18 cellular contexts compared by ENCODE assay signal in the genomic region with DNA sequence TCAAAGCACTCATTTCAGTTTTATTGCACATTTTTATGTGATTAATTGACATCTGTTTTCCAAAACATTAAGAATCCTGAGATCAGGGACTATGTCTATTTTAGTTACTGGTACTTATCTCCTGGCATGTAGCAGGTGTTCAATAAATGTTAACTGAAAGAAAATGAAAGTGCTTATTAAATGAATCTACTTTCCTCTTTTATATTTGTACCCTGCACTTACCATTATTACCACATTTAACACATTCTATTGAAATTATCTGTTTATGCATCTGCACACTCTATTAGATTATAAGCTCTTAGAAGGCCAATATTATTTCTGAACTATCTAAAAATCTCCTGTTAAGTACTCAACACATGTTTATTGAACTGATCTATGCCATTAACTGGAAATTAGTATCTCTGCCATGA.
A peak's percentile ranks its signal among the peaks of the same experiment; 100 is the strongest.
DNase-seq lines count a peak whose midpoint lies in the region; ATAC-seq and TF ChIP-seq lines count a peak whose summit lies in the region.
"Had no signal": no experiment of that assay in that cellular context is flagged by ENCODE, and none has a peak within 500 bp of the region (broad histone marks: within the 10 kb centered on the region; RNA-seq: fewer than 3 reads in every experiment).

No MANE protein-coding gene starts in this region.

- no peak overlapping the region for H3K9ac ChIP-seq in SK-N-SH
- H3K9ac ChIP-seq: BLaER1 treated with 17β-estradiol and CSF1 and Interleukin-3, amounts not matched to agents 10 nM and 100 nM had no signal

- no peak for TF ChIP-seq CTCF in SK-N-SH (IDR thresholded peaks at IDR 0.05)

- CTCF ChIA-PET in SK-N-SH (lab: Yijun Ruan, JAX) = interaction anchor here (0.6 to 3.8 kb wide), 4 partner anchors 17 to 1019 kb away, joined by 3 to 14 read pairs (median 8); no protein-coding TSS in a partner anchor
- CTCF ChIA-PET in activated CD8-positive, alpha-beta T cell treated with anti-CD3 and anti-CD28 coated beads, Interleukin-2, amount 10 ng/mL, durations not matched to agents 7 days and 5 days (lab: Charles Lee) = no interaction called here

- no peaks in the 10 kb centered on the region for H3K36me3 Mint-ChIP-seq in activated CD8-positive, alpha-beta T cell treated with anti-CD3 and anti-CD28 coated beads, Interleukin-2, amount 10 ng/mL, durations not matched to agents 7 days and 5 days (ENCODE audit: low read depth)
- H3K36me3 Mint-ChIP-seq: CD8-positive, alpha-beta T cell had no signal

- no peaks in the 10 kb centered on the region for H3K36me3 ChIP-seq in SK-N-SH (replicated peaks in 1 of 2; ENCODE audit: control insufficient read depth in 1 of 2, insufficient read depth in 2 of 2, low read length in 1 of 2)
- H3K36me3 ChIP-seq: BLaER1 treated with 17β-estradiol and CSF1 and Interleukin-3, amounts not matched to agents 10 nM and 100 nM had no signal

- no peak overlapping the region for H3K27ac Mint-ChIP-seq in activated CD8-positive, alpha-beta T cell treated with anti-CD3 and anti-CD28 coated beads, Interleukin-2, amount 10 ng/mL, durations not matched to agents 7 days and 5 days
- H3K27ac Mint-ChIP-seq: B cell; CD4-positive, alpha-beta T cell; CD8-positive, alpha-beta T cell had no signal

- DNase-seq in NCI-H2227 (lab: John Stamatoyannopoulos, UW; ENCODE audit: unreplicated experiment) (peak; percentile 24), NCI-H2227 treated with DMSO at 0.1 percent for 48 hours (lab: John Stamatoyannopoulos, UW) (no peak), SK-N-SH (peak; percentile 33)
- DNase-seq in activated CD8-positive, alpha-beta T cell treated with anti-CD3 and anti-CD28 coated beads, Interleukin-2, amount 10 ng/mL, durations not matched to agents 7 days and 5 days = no peak
- DNase-seq: AML-193; Caco-2; Calu3; CD4-positive, alpha-beta T cell; CD8-positive, alpha-beta T cell; DMS79 treated with DMSO at 0.1 percent for 48 hours; GF-D8 had no signal

- TF ChIP-seq RAD21 in SK-N-SH (IDR thresholded peaks at IDR 0.05; ENCODE audit: low read length) = no peak; the same call in 1 of the 2 replicates

- no peaks in the 10 kb centered on the region for H4K20me1 ChIP-seq in SK-N-SH (ENCODE audit: insufficient read depth)
- H4K20me1 ChIP-seq: BLaER1 treated with 17β-estradiol and CSF1 and Interleukin-3, amounts not matched to agents 10 nM and 100 nM had no signal

- no peaks in the 10 kb centered on the region for H3K9me3 ChIP-seq in SK-N-SH
- H3K9me3 ChIP-seq: A549; BLaER1 treated with 17β-estradiol and CSF1 and Interleukin-3, amounts not matched to agents 10 nM and 100 nM; Caco-2 had no signal

- TF ChIP-seq EP300 in SK-N-SH (IDR thresholded peaks at IDR 0.05; ENCODE audit: borderline replicate concordance in 1 of 2, low read depth in 1 of 2, low read length in 1 of 2) = peak in 1 of 2 experiments; percentile 86; a peak in 2 of 4 replicates

- no peaks in the 10 kb centered on the region for H3K27me3 Mint-ChIP-seq in activated CD8-positive, alpha-beta T cell treated with anti-CD3 and anti-CD28 coated beads, Interleukin-2, amount 10 ng/mL, durations not matched to agents 7 days and 5 days (ENCODE audit: low read depth)
- H3K27me3 Mint-ChIP-seq: B cell had no signal

- no peaks in the 10 kb centered on the region for H3K9me3 Mint-ChIP-seq in activated CD8-positive, alpha-beta T cell treated with anti-CD3 and anti-CD28 coated beads, Interleukin-2, amount 10 ng/mL, durations not matched to agents 7 days and 5 days (ENCODE audit: insufficient read depth)
- H3K9me3 Mint-ChIP-seq: CD8-positive, alpha-beta T cell had no signal

- no peaks in the 10 kb centered on the region for H3K9me2 ChIP-seq in SK-N-SH

- H3K79me2 ChIP-seq in SK-N-SH (ENCODE audit: insufficient read depth) = no peaks in the 10 kb centered on the region

- no peak overlapping the region for H3K4me3 ChIP-seq in SK-N-SH (ENCODE audit: low read depth in 2 of 2, low read length in 1 of 2)
- H3K4me3 ChIP-seq: A549; BLaER1 treated with 17β-estradiol and CSF1 and Interleukin-3, amounts not matched to agents 10 nM and 100 nM; GM12878 had no signal

- no peak overlapping the region for H2AFZ ChIP-seq in SK-N-SH (ENCODE audit: low read depth)

- H3F3A ChIP-seq in SK-N-SH (replicated peaks; ENCODE audit: insufficient read depth) = no peaks in the 10 kb centered on the region

- H3K27me3 ChIP-seq in SK-N-SH (ENCODE audit: insufficient read depth) = no peaks in the 10 kb centered on the region
- H3K27me3 ChIP-seq: BLaER1 treated with 17β-estradiol and CSF1 and Interleukin-3, amounts not matched to agents 10 nM and 100 nM had no signal

- H3K4me2 ChIP-seq in SK-N-SH = no peak overlapping the region
- H3K4me2 ChIP-seq: A549; BLaER1 treated with 17β-estradiol and CSF1 and Interleukin-3, amounts not matched to agents 10 nM and 100 nM had no signal

- H3K27ac ChIP-seq in SK-N-SH (ENCODE audit: low read depth in 2 of 2, low read length in 1 of 2) = peak overlapping the region in 1 of 2 experiments; percentile 91; a peak in 1 of 4 replicates
- H3K27ac ChIP-seq: 22Rv1; A549; BLaER1 treated with 17β-estradiol and CSF1 and Interleukin-3, amounts not matched to agents 10 nM and 100 nM; C4-2B had no signal

- no peak for ATAC-seq in HG02588 (IDR thresholded peaks at IDR 0.05; ENCODE audit: unreplicated experiment)
- no peak for ATAC-seq in activated CD8-positive, alpha-beta T cell treated with anti-CD3 and anti-CD28 coated beads, Interleukin-2, amount 10 ng/mL, durations not matched to agents 7 days and 5 days
- ATAC-seq: A549; CD8-positive, alpha-beta T cell; GM12878 had no signal

- H3K4me1 ChIP-seq in SK-N-SH (ENCODE audit: control insufficient read depth in 1 of 2, insufficient read depth in 2 of 2, low read depth in 1 of 2, low read length in 1 of 2) = peaks cover 0 to 9% of the 10 kb centered on the region in 2 experiments; a peak in 2 of 4 replicates
- H3K4me1 ChIP-seq: A549; BLaER1 treated with 17β-estradiol and CSF1 and Interleukin-3, amounts not matched to agents 10 nM and 100 nM; Caco-2 had no signal

- no peaks in the 10 kb centered on the region for H3K4me1 Mint-ChIP-seq in activated CD8-positive, alpha-beta T cell treated with anti-CD3 and anti-CD28 coated beads, Interleukin-2, amount 10 ng/mL, durations not matched to agents 7 days and 5 days (ENCODE audit: low read depth)
- H3K4me1 Mint-ChIP-seq: B cell had no signal

- no peak overlapping the region for H3K4me3 Mint-ChIP-seq in activated CD8-positive, alpha-beta T cell treated with anti-CD3 and anti-CD28 coated beads, Interleukin-2, amount 10 ng/mL, durations not matched to agents 7 days and 5 days
- H3K4me3 Mint-ChIP-seq: B cell; CD4-positive, alpha-beta T cell; CD8-positive, alpha-beta T cell had no signal

- POLR2A ChIA-PET in SK-N-SH (lab: Yijun Ruan, JAX) = no interaction called here
- POLR2A ChIA-PET in activated CD8-positive, alpha-beta T cell treated with anti-CD3 and anti-CD28 coated beads, Interleukin-2, amount 10 ng/mL, durations not matched to agents 7 days and 5 days (lab: Charles Lee) = no interaction called here

TF ChIP-seq in SK-N-SH, 30 proteins besides CTCF, POLR2A, EP300 and RAD21:
- TF ChIP-seq FOXJ3 (CRISPR knock-in tag; IDR thresholded peaks at IDR 0.05) = peak; percentile 68; the same call in 1 of the 2 replicates
- TF ChIP-seq CHD2 (IDR thresholded peaks at IDR 0.05; ENCODE audit: low read length, partially characterized antibody) = peak; percentile 67
- no peak for TF ChIP-seq TAF1 (IDR thresholded peaks at IDR 0.05; ENCODE audit: borderline replicate concordance, low read depth, low read length)
- TF ChIP-seq, protein P1, sequence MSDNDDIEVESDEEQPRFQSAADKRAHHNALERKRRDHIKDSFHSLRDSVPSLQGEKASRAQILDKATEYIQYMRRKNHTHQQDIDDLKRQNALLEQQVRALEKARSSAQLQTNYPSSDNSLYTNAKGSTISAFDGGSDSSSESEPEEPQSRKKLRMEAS (IDR thresholded peaks at IDR 0.05; ENCODE audit: low read depth) = no peak
- TF ChIP-seq RCOR1 (IDR thresholded peaks at IDR 0.05; ENCODE audit: low read length) = peak; percentile 96
- TF ChIP-seq, protein P2, sequence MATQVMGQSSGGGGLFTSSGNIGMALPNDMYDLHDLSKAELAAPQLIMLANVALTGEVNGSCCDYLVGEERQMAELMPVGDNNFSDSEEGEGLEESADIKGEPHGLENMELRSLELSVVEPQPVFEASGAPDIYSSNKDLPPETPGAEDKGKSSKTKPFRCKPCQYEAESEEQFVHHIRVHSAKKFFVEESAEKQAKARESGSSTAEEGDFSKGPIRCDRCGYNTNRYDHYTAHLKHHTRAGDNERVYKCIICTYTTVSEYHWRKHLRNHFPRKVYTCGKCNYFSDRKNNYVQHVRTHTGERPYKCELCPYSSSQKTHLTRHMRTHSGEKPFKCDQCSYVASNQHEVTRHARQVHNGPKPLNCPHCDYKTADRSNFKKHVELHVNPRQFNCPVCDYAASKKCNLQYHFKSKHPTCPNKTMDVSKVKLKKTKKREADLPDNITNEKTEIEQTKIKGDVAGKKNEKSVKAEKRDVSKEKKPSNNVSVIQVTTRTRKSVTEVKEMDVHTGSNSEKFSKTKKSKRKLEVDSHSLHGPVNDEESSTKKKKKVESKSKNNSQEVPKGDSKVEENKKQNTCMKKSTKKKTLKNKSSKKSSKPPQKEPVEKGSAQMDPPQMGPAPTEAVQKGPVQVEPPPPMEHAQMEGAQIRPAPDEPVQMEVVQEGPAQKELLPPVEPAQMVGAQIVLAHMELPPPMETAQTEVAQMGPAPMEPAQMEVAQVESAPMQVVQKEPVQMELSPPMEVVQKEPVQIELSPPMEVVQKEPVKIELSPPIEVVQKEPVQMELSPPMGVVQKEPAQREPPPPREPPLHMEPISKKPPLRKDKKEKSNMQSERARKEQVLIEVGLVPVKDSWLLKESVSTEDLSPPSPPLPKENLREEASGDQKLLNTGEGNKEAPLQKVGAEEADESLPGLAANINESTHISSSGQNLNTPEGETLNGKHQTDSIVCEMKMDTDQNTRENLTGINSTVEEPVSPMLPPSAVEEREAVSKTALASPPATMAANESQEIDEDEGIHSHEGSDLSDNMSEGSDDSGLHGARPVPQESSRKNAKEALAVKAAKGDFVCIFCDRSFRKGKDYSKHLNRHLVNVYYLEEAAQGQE (IDR thresholded peaks at IDR 0.05; ENCODE audit: low read depth, low read length) = no peak
- TF ChIP-seq TEAD4 (IDR thresholded peaks at IDR 0.05; ENCODE audit: borderline replicate concordance, insufficient read depth) = peak; percentile 66; the same call in 1 of the 2 replicates
- TF ChIP-seq SMC3 (IDR thresholded peaks at IDR 0.05; ENCODE audit: low read depth, low read length) = no peak
- TF ChIP-seq JUND (IDR thresholded peaks at IDR 0.05) = no peak
- TF ChIP-seq POLR2AphosphoS5 (IDR thresholded peaks at IDR 0.05; ENCODE audit: low read depth, low read length) = 0 out of 2 replicates have a peak, but pooled peaks have one; percentile 16
- TF ChIP-seq MXI1 (IDR thresholded peaks at IDR 0.05; ENCODE audit: low read depth, low read length) = no peak
- TF ChIP-seq GATA2 (CRISPR knock-in tag; IDR thresholded peaks at IDR 0.05) = peak; percentile 82

Comparison
In these comparisons a context has a peak if more than half of its experiments do, and no peak if none do; other contexts are left out.
1. DNase-seq: peak in NCI-H2227 (single experiment) and SK-N-SH (single experiment); none in NCI-H2227 treated with DMSO at 0.1 percent for 48 hours (single experiment) and activated CD8-positive, alpha-beta T cell treated with anti-CD3 and anti-CD28 coated beads, Interleukin-2, amount 10 ng/mL, durations not matched to agents 7 days and 5 days (single experiment).